Comparison of ENCODE assay signal across 16 cellular contexts in the genomic region with DNA sequence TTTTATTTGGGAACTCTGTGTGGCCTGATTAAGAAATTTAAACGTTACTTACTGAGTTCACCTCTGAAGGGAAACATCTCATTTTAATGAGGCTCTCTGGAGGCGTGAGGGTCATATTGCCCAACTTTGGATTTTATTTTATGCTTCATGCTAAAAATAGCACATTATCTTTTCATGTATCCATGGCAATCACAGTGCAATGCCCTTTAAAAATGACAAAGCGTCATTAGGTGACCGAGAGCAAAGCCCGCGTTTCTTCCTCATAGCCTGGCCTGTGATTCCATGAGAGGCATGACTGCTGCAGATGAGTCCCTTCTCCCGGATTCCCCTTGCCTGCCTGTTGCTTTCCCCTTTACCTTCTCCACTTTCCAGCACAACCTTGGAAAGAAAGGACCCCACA.
DNase-seq lines count a peak whose midpoint lies in the region; TF ChIP-seq lines count a peak whose summit lies in the region.
"Had no signal": no experiment of that assay in that cellular context is flagged by ENCODE, and none has a peak within 500 bp of the region (broad histone marks: within the 10 kb centered on the region; RNA-seq: fewer than 3 reads in every experiment).

No MANE protein-coding gene starts in this region.

- H3K9me3 Mint-ChIP-seq in endothelial cell (ENCODE audit: unreplicated experiment) (no peaks in the 10 kb centered on the region), chondrocyte (ENCODE audit: low read depth) (no peaks in the 10 kb centered on the region)

- H3K4me2 ChIP-seq in parathyroid adenoma (ENCODE audit: low read length) (no peak overlapping the region), hepatocyte (no peak overlapping the region)
- H3K4me2 ChIP-seq: SK-N-SH had no signal

- H3K4me3 Mint-ChIP-seq in endothelial cell (ENCODE audit: unreplicated experiment) (no peak overlapping the region), chondrocyte (ENCODE audit: unreplicated experiment) (no peak overlapping the region)
- H3K4me3 Mint-ChIP-seq: H9 had no signal

- peak; percentile 18 for DNase-seq in EH (ENCODE audit: low read depth)
- DNase-seq in NOMO-1 treated with dmso at 0.1 percent for 144 hours (lab: John Stamatoyannopoulos, UW; ENCODE audit: unreplicated experiment): peak; percentile 16
- DNase-seq in endothelial cell (ENCODE audit: low spot score): no peak
- no peak for DNase-seq in HEK293T (ENCODE audit: extremely low spot score)
- no peak for DNase-seq in chondrocyte (ENCODE audit: low spot score)
- no peak for DNase-seq in effector CD4-positive, alpha-beta T cell
- no peak for DNase-seq in hepatocyte (ENCODE audit: low spot score)
- DNase-seq: C1 segment of cervical spinal cord; H9; Karpas-422; NCI-H1436; NCI-H2081 treated with DMSO at 0.1 percent for 48 hours; NCI-H69; NK-92 treated with Interleukin-12 subunit alpha and Interleukin-12 subunit beta, amount 100 ng/mL, for 24 hours; SK-N-SH had no signal

- H3K79me2 ChIP-seq in parathyroid adenoma (no peaks in the 10 kb centered on the region), hepatocyte (no peaks in the 10 kb centered on the region)

- H3K36me3 ChIP-seq in parathyroid adenoma (ENCODE audit: control insufficient read depth, insufficient read depth, low read length): no peaks in the 10 kb centered on the region
- H3K36me3 ChIP-seq in hepatocyte (replicated peaks; ENCODE audit: insufficient read depth, low read depth): no peaks in the 10 kb centered on the region

- H3K36me3 Mint-ChIP-seq in endothelial cell (ENCODE audit: low read depth, unreplicated experiment) (peaks cover 10% of the 10 kb centered on the region), chondrocyte (ENCODE audit: low read depth) (no peaks in the 10 kb centered on the region)

- H3K27ac Mint-ChIP-seq in endothelial cell (ENCODE audit: unreplicated experiment): peak overlapping the region; percentile 95
- H3K27ac Mint-ChIP-seq in chondrocyte (ENCODE audit: unreplicated experiment): no peak overlapping the region

- no peaks in the 10 kb centered on the region for H4K20me1 ChIP-seq in hepatocyte (ENCODE audit: insufficient read depth, poor library complexity, severe bottlenecking)

- POLR2A ChIA-PET in HEK293T (lab: Yijun Ruan, JAX): no interaction called here

- H3K4me1 Mint-ChIP-seq in endothelial cell (ENCODE audit: unreplicated experiment) (peaks cover 62% of the 10 kb centered on the region), chondrocyte (ENCODE audit: low read depth) (no peaks in the 10 kb centered on the region)

- H2AFZ ChIP-seq in parathyroid adenoma (peak overlapping the region; percentile 63), hepatocyte (no peak overlapping the region)

- WGBS in hepatocyte (ENCODE audit: low lambda C conversion rate, missing lambda C conversion rate): 51% methylated on average over 7 of the region's 7 CpGs

- H3K27me3 Mint-ChIP-seq in endothelial cell (ENCODE audit: unreplicated experiment): peaks cover 9% of the 10 kb centered on the region
- H3K27me3 Mint-ChIP-seq in chondrocyte (ENCODE audit: low read depth): no peaks in the 10 kb centered on the region

- H3K27me3 ChIP-seq in parathyroid adenoma (ENCODE audit: control insufficient read depth, insufficient read depth, low read length) (no peaks in the 10 kb centered on the region), hepatocyte (no peaks in the 10 kb centered on the region)

- H3K4me3 ChIP-seq in parathyroid adenoma (ENCODE audit: low read depth, low read length): no peak overlapping the region
- H3K4me3 ChIP-seq in hepatocyte: no peak overlapping the region

- no peaks in the 10 kb centered on the region for H3K9me3 ChIP-seq in parathyroid adenoma (ENCODE audit: control insufficient read depth, low read length)
- no peaks in the 10 kb centered on the region for H3K9me3 ChIP-seq in hepatocyte (ENCODE audit: low read depth)
- H3K9me3 ChIP-seq: SK-N-SH had no signal

- H3K4me1 ChIP-seq in parathyroid adenoma (peaks cover 2% of the 10 kb centered on the region), hepatocyte (ENCODE audit: insufficient read depth) (no peaks in the 10 kb centered on the region)

- TF ChIP-seq CTCF in endothelial cell (IDR thresholded peaks at IDR 0.05; ENCODE audit: unreplicated experiment) (no peak), parathyroid adenoma (IDR thresholded peaks at IDR 0.05) (no peak), chondrocyte (IDR thresholded peaks at IDR 0.05) (no peak), hepatocyte (IDR thresholded peaks at IDR 0.05; ENCODE audit: poor library complexity) (no peak)

- CTCF ChIA-PET in HEK293T (lab: Yijun Ruan, JAX): no interaction called here

- H3K27ac ChIP-seq in parathyroid adenoma (no peak overlapping the region), hepatocyte (no peak overlapping the region)

- no peaks in the 10 kb centered on the region for H3K9me2 ChIP-seq in hepatocyte (replicated peaks; ENCODE audit: insufficient read depth)
- H3K9me2 ChIP-seq: SK-N-SH had no signal

- H3K9ac ChIP-seq in parathyroid adenoma: no peak overlapping the region
- H3K9ac ChIP-seq: SK-N-SH had no signal

TF ChIP-seq in HEK293T, 16 proteins besides CTCF, POLR2A, EP300 and RAD21:
- no peak for TF ChIP-seq FOXK2 (IDR thresholded peaks at IDR 0.05)
- no peak for TF ChIP-seq SP1 (IDR thresholded peaks at IDR 0.05)
- no peak for TF ChIP-seq ARNT (IDR thresholded peaks at IDR 0.05)

Comparison
In these comparisons a context has a peak if more than half of its experiments do, and no peak if none do; other contexts are left out.
1. DNase-seq: peak in EH (single experiment) and NOMO-1 treated with dmso at 0.1 percent for 144 hours (single experiment); none in endothelial cell (single experiment), HEK293T (single experiment), chondrocyte (single experiment), effector CD4-positive, alpha-beta T cell (single experiment) and hepatocyte (single experiment).